ENCODE assay signal across 39 cellular contexts in genomic region chr2:231947694-231948093, GRCh38. TPM values are rescaled to one million over a fixed set of nuclear protein-coding genes. Genes with fewer than 3 reads are reported as not detected.
"Had no signal": no experiment of that assay in that cellular context is flagged by ENCODE, and none has a peak within 500 bp of the region (broad histone marks: within the 10 kb centered on the region; RNA-seq: fewer than 3 reads in every experiment).

No MANE protein-coding gene starts in this region.

- H3K36me3 ChIP-seq: MG63 had no signal

- H3K27me3 ChIP-seq: MG63 had no signal

- H3K4me3 ChIP-seq: MG63 had no signal

- H3K9me3 ChIP-seq: MG63 had no signal

- DNase-seq: Kasumi-1, MG63, MM.1S, MV-4-11, NCI-H1048, NCI-H1092, NCI-H1092 treated with DMSO at 0.1 percent for 48 hours, NCI-H1105, NCI-H1105 treated with DMSO at 0.1 percent for 48 hours, NCI-H1417, NCI-H1417 treated with DMSO at 0.1 percent for 48 hours, NCI-H1436, NCI-H1436 treated with DMSO at 0.1 percent for 48 hours, NCI-H146, NCI-H1694, NCI-H1694 treated with DMSO at 0.1 percent for 48 hours, NCI-H187, NCI-H187 treated with DMSO at 0.1 percent for 48 hours, NCI-H1930, NCI-H2029, NCI-H2029 treated with DMSO at 0.1 percent for 48 hours, NCI-H2081, NCI-H2081 treated with DMSO at 0.1 percent for 48 hours, NCI-H2107, NCI-H2171, NCI-H2171 treated with DMSO at 0.1 percent for 48 hours, NCI-H2227 treated with DMSO at 0.1 percent for 48 hours, NCI-H226, NCI-H345, NCI-H446, NCI-H446 treated with DMSO at 0.1 percent for 48 hours, NCI-H510A, NCI-H510A treated with DMSO at 0.1 percent for 48 hours, NCI-H524, NCI-H524 treated with DMSO at 0.1 percent for 48 hours had no signal

RNA-seq across cellular contexts. Expression of gene NPPC, which starts 21.5 kb away (rescaled TPM):
- total RNA-seq: LHCN-M2, M059J, MCF 10A, NCI-H460 had no signal
